ENCODE assay signal across 1 cellular context in genomic region chr16:86406056-86406455, GRCh38.
TF ChIP-seq lines count a peak whose summit lies in the region.

No MANE protein-coding gene starts in this region.

TF ChIP-seq in H1, 55 proteins besides CTCF, POLR2A, EP300 and RAD21 (continued from another document):
- no peak for TF ChIP-seq ATF3 (IDR thresholded peaks at IDR 0.05; ENCODE audit: insufficient read depth, low read depth, low read length)
- no peak for TF ChIP-seq RBBP5 (IDR thresholded peaks at IDR 0.05; ENCODE audit: borderline replicate concordance, low read depth, low read length)
- TF ChIP-seq SIRT6 (IDR thresholded peaks at IDR 0.05; ENCODE audit: low read length) = no peak
- no peak for TF ChIP-seq TBP (IDR thresholded peaks at IDR 0.05; ENCODE audit: low read depth, low read length)
- TF ChIP-seq POU5F1 (IDR thresholded peaks at IDR 0.05; ENCODE audit: low read depth, low read length) = no peak
- no peak for TF ChIP-seq GABPA (IDR thresholded peaks at IDR 0.05; ENCODE audit: borderline replicate concordance, insufficient read depth, low read length)
- no peak for TF ChIP-seq ZNF274 (IDR thresholded peaks at IDR 0.05; ENCODE audit: borderline replicate concordance, extremely low read depth, low read length)
- TF ChIP-seq HDAC6 (IDR thresholded peaks at IDR 0.05; ENCODE audit: low read depth, low read length) = no peak
- TF ChIP-seq RNF2 (IDR thresholded peaks at IDR 0.05; ENCODE audit: borderline replicate concordance, low read depth, low read length, missing control alignments, poor library complexity, severe bottlenecking) = no peak
- no peak for TF ChIP-seq JUND (IDR thresholded peaks at IDR 0.05; ENCODE audit: low read length)
- TF ChIP-seq CHD7 (IDR thresholded peaks at IDR 0.05; ENCODE audit: insufficient replicate concordance, low read length) = no peak
- TF ChIP-seq BRCA1 (IDR thresholded peaks at IDR 0.05; ENCODE audit: low read depth, low read length) = no peak
TF ChIP-seq in H1: peak in this region for 0.
